ENCODE assay signal across 16 cellular contexts in the genomic region with DNA sequence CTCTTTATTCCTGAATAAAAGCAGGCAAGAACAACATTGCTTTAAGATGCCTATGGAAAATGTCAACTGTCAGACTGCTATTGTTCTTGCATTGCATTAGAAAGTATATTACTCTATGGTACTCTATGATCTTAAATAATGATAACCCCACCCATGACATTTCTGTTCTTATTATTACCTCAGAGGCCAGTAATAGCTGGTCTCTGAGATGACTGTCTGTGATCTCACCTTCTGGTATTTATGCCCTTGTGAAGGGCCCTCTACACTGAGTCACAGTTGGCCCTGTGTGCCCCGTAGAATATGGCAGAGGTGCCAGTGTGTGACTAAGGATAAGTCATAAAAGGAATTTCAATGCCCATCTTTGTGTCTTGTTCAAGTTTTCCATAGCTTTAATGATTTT.
DNase-seq lines count a peak whose midpoint lies in the region; ATAC-seq, FAIRE-seq and TF ChIP-seq lines count a peak whose summit lies in the region.
"Had no signal": no experiment of that assay in that cellular context is flagged by ENCODE, and none has a peak within 500 bp of the region (broad histone marks: within the 10 kb centered on the region; RNA-seq: fewer than 3 reads in every experiment).

No MANE protein-coding gene starts in this region.

- POLR2A ChIA-PET in Panc1 (lab: Charles Lee) = interaction anchor here (0.5 kb wide), 1 partner anchor 272 kb away, joined by 3 read pairs; no protein-coding TSS in a partner anchor

- TF ChIP-seq EP300 in esophagus muscularis mucosa (IDR thresholded peaks at IDR 0.05) = no peak

- ATAC-seq in activated T-cell treated with anti-CD3 and anti-CD28 coated beads, Interleukin-2, amount 50 U/mL, for 72 hours (replicated peaks in 1 of 2) = peak; percentile 55 to 79
- ATAC-seq in Panc1 = peak; percentile 98

- no peak for DNase-seq in activated T-cell treated with anti-CD3 and anti-CD28 coated beads, Interleukin-2, amount 50 U/mL, for 72 hours
- DNase-seq in activated T-cell treated with anti-CD3 and anti-CD28 coated beads, Interleukin-2, amount 50 U/mL, for 48 hours = no peak
- peak; percentile 91 for DNase-seq in Panc1 (ENCODE audit: low read depth, low spot score)
- peak; percentile 53 for DNase-seq in esophagus muscularis mucosa (ENCODE audit: extremely low spot score)
- peak; percentile 76 for DNase-seq in urothelium cell line (ENCODE audit: low spot score)
- DNase-seq in retina = no peak
- no peak for DNase-seq in D341Med (ENCODE audit: low spot score)
- DNase-seq in vagina (ENCODE audit: extremely low spot score in 2 of 2) = no peak
- DNase-seq: activated CD8-positive, alpha-beta memory T cell treated with anti-CD3 and anti-CD28 coated beads, Interleukin-2, amount 50 U/mL, for 4 hours; DMS79 treated with DMSO at 0.1 percent for 48 hours; mesenchymal stem cell; NCI-H2029 had no signal

- no peak overlapping the region for H3K27ac Mint-ChIP-seq in activated T-cell treated with anti-CD3 and anti-CD28 coated beads, Interleukin-2, amount 50 U/mL, for 72 hours
- H3K27ac Mint-ChIP-seq: activated naive CD8-positive, alpha-beta T cell had no signal

- H3K36me3 ChIP-seq in Panc1 (ENCODE audit: control insufficient read depth, insufficient read depth, low read length) = no peaks in the 10 kb centered on the region
- no peaks in the 10 kb centered on the region for H3K36me3 ChIP-seq in esophagus muscularis mucosa
- no peaks in the 10 kb centered on the region for H3K36me3 ChIP-seq in vagina
- H3K36me3 ChIP-seq: neutrophil had no signal

- in situ Hi-C loops in Panc1 (cut with HindIII; ENCODE audit: low pct_unique_long_range_greater_than_20kb, low sequenced_read_pairs) = no loop called here

- no peaks in the 10 kb centered on the region for H3K4me1 ChIP-seq in Panc1 (ENCODE audit: control insufficient read depth, insufficient read depth, low read length)
- H3K4me1 ChIP-seq in esophagus muscularis mucosa = no peaks in the 10 kb centered on the region
- no peaks in the 10 kb centered on the region for H3K4me1 ChIP-seq in vagina

- H3K9me3 Mint-ChIP-seq in activated T-cell treated with anti-CD3 and anti-CD28 coated beads, Interleukin-2, amount 50 U/mL, for 72 hours = peaks cover 0 to 3% of the 10 kb centered on the region in 2 donors

- BruUV-seq in Panc1 (replicated peaks; lab: Mats Ljungman, UMichigan) = no TSS peak

- H3K9me3 ChIP-seq in Panc1 (ENCODE audit: control insufficient read depth, insufficient read depth, low read depth, low read length) = 0 out of 2 replicates have a peak, but pooled peaks cover 7% of the 10 kb centered on the region
- H3K9me3 ChIP-seq in esophagus muscularis mucosa = no peaks in the 10 kb centered on the region
- H3K9me3 ChIP-seq in vagina = no peaks in the 10 kb centered on the region
- H3K9me3 ChIP-seq: neutrophil had no signal

- no peak overlapping the region for H3K4me3 Mint-ChIP-seq in activated T-cell treated with anti-CD3 and anti-CD28 coated beads, Interleukin-2, amount 50 U/mL, for 72 hours
- H3K4me3 Mint-ChIP-seq: activated naive CD8-positive, alpha-beta T cell had no signal

- FAIRE-seq in urothelium cell line (lab: Jason Lieb, UNC) = no peak
- FAIRE-seq: GM12891 had no signal

- no peaks in the 10 kb centered on the region for H3K4me1 Mint-ChIP-seq in activated T-cell treated with anti-CD3 and anti-CD28 coated beads, Interleukin-2, amount 50 U/mL, for 72 hours (ENCODE audit: low read depth)

- CTCF ChIA-PET in Panc1 (lab: Charles Lee) = no interaction called here

- intact Hi-C loops in Panc1 (cut with micrococcal nuclease; ENCODE audit: unreplicated experiment) = no loop called here
- intact Hi-C loops in esophagus muscularis mucosa (cut with DNase I) = no loop called here
- intact Hi-C loops in vagina (cut with DNase I) = no loop called here

- 0 out of 2 replicates have a peak overlapping the region, but pooled peaks have one; percentile 21 for H3K27ac ChIP-seq in Panc1 (ENCODE audit: low read length)
- no peak overlapping the region for H3K27ac ChIP-seq in esophagus muscularis mucosa (replicated peaks in 1 of 4)
- no peak overlapping the region for H3K27ac ChIP-seq in vagina
- H3K27ac ChIP-seq: neutrophil, VCaP had no signal

- TF ChIP-seq CTCF in Panc1 (IDR thresholded peaks at IDR 0.05) (no peak), esophagus muscularis mucosa (IDR thresholded peaks at IDR 0.05) (no peak), vagina (IDR thresholded peaks at IDR 0.05) (no peak)

- H3K4me3 ChIP-seq in Panc1 (ENCODE audit: low read depth in 2 of 2, low read length in 2 of 2) = no peak overlapping the region
- no peak overlapping the region for H3K4me3 ChIP-seq in esophagus muscularis mucosa
- H3K4me3 ChIP-seq in vagina = no peak overlapping the region

- WGBS in esophagus muscularis mucosa = 93% methylated on average over 1 of the region's 1 CpG

- H3K27me3 ChIP-seq in Panc1 (ENCODE audit: control insufficient read depth, insufficient read depth, low read length) = no peaks in the 10 kb centered on the region
- peaks cover 0 to 3% (median 0%) of the 10 kb centered on the region in 4 donors for H3K27me3 ChIP-seq in esophagus muscularis mucosa
- H3K27me3 ChIP-seq in vagina = no peaks in the 10 kb centered on the region

- H3K27me3 Mint-ChIP-seq in activated T-cell treated with anti-CD3 and anti-CD28 coated beads, Interleukin-2, amount 50 U/mL, for 72 hours (ENCODE audit: low read depth) = no peaks in the 10 kb centered on the region
- H3K27me3 Mint-ChIP-seq: activated naive CD8-positive, alpha-beta T cell had no signal

- peaks cover 0 to 2% of the 10 kb centered on the region in 2 donors for H3K36me3 Mint-ChIP-seq in activated T-cell treated with anti-CD3 and anti-CD28 coated beads, Interleukin-2, amount 50 U/mL, for 72 hours (ENCODE audit: insufficient read depth in 2 of 2)
- H3K36me3 Mint-ChIP-seq: activated naive CD8-positive, alpha-beta T cell had no signal

- TF ChIP-seq POLR2A in esophagus muscularis mucosa (IDR thresholded peaks at IDR 0.05; ENCODE audit: low read depth) = no peak
- TF ChIP-seq POLR2A in vagina (IDR thresholded peaks at IDR 0.05) = no peak

Comparison
In these comparisons a context has a peak if more than half of its experiments do, and no peak if none do; other contexts are left out.
1. DNase-seq: peak in Panc1 (single experiment), esophagus muscularis mucosa (single experiment) and urothelium cell line (single experiment); none in activated T-cell treated with anti-CD3 and anti-CD28 coated beads, Interleukin-2, amount 50 U/mL, for 72 hours (0 of 2), activated T-cell treated with anti-CD3 and anti-CD28 coated beads, Interleukin-2, amount 50 U/mL, for 48 hours (0 of 2), retina (single experiment), D341Med (single experiment) and vagina (0 of 2).